ENCODE assay signal across 9 cellular contexts in the genomic region with DNA sequence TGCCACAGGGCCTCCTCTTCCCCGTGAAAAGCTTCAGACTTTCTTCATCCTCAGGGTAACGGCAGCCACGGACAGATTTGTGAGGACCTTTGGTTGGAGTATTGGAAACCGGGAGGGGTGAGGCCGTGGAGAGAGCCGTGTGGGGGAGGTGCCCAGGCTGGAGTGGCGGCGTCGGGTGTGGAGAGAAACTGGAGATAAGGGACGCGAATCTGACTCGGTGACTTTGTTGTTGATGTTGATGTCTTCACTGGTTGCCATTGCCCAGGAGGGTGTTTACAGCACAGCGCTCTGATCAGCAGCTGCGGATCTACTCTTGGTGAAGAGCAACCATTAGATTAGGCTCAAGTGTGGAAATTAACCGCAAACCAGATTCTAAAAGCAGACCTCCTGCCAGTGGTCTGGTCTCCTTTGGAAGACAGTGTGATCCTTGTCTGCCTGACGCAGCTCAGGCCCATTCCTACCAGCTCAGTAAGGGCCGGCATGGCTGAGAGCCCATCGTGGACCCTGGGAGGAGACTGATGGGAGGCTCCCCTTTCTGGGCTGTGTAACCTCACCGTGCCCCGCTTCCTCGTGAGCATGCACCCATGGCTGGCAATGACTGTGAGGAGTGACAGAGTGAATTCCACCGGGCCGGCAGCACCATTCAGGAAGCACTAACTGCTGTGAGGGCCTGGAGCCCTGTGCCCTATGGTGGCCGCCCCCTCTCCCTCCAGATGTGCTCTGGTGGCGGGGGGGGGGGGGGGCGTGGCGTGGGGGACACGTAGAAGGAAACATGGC.
DNase-seq lines count a peak whose midpoint lies in the region; ATAC-seq lines count a peak whose summit lies in the region.
"Had no signal": no experiment of that assay in that cellular context is flagged by ENCODE, and none has a peak within 500 bp of the region (broad histone marks: within the 10 kb centered on the region; RNA-seq: fewer than 3 reads in every experiment).

No MANE protein-coding gene starts in this region.

- peaks cover 83% of the 10 kb centered on the region for H3K4me1 ChIP-seq in stomach smooth muscle (ENCODE audit: control insufficient read depth, insufficient read depth, low read length)
- H3K4me1 ChIP-seq: SJSA1 had no signal

- H3K36me3 ChIP-seq in stomach smooth muscle (ENCODE audit: control insufficient read depth in 2 of 2, insufficient read depth in 2 of 2, low read length in 2 of 2): no peaks in the 10 kb centered on the region
- H3K36me3 ChIP-seq: SJSA1 had no signal

- peak overlapping the region; percentile 76 for H3K27ac ChIP-seq in layer of hippocampus (ENCODE audit: low read depth, low read length)
- peak overlapping the region; percentile 98 for H3K27ac ChIP-seq in stomach smooth muscle (ENCODE audit: low read length)
- H3K27ac ChIP-seq: SJSA1 had no signal

- no peak for ATAC-seq in HG02870 (IDR thresholded peaks at IDR 0.05; ENCODE audit: unreplicated experiment)
- ATAC-seq: HCT116 had no signal

- DNase-seq in HCEC 1CT (peak; percentile 22), astrocyte of the hippocampus (ENCODE audit: low read depth, low spot score) (peak; percentile 17), NCI-H2081 (lab: John Stamatoyannopoulos, UW) (no peak)
- no peak for DNase-seq in stimulated activated CD4-positive, alpha-beta T cell treated with anti-CD3 and anti-CD28 coated beads, Interleukin-1b, Interleukin-23, amount 100 ng/mL, for 48 hours

- H3K4me3 ChIP-seq in stomach smooth muscle (ENCODE audit: low read length in 2 of 2): peak overlapping the region; percentile 43 to 58
- H3K4me3 ChIP-seq: SJSA1 had no signal

- H3K9me3 ChIP-seq in stomach smooth muscle (ENCODE audit: control insufficient read depth in 2 of 2, low read length in 2 of 2): no peaks in the 10 kb centered on the region
- H3K9me3 ChIP-seq: SJSA1 had no signal

- peak overlapping the region; percentile 51 to 63 for H3K9ac ChIP-seq in stomach smooth muscle (ENCODE audit: low read length in 2 of 2)

- H3K27me3 ChIP-seq in layer of hippocampus (ENCODE audit: control insufficient read depth, insufficient read depth, low read length) (no peaks in the 10 kb centered on the region), stomach smooth muscle (ENCODE audit: control insufficient read depth in 1 of 2, insufficient read depth in 2 of 2, low read length in 2 of 2) (no peaks in the 10 kb centered on the region)
- H3K27me3 ChIP-seq: SJSA1 had no signal

Comparison
In these comparisons a context has a peak if more than half of its experiments do, and no peak if none do; other contexts are left out.
1. DNase-seq: peak in HCEC 1CT (single experiment) and astrocyte of the hippocampus (single experiment); none in stimulated activated CD4-positive, alpha-beta T cell treated with anti-CD3 and anti-CD28 coated beads, Interleukin-1b, Interleukin-23, amount 100 ng/mL, for 48 hours (single experiment) and NCI-H2081 (0 of 2).